Comparison of ENCODE assay signal across 10 cellular contexts in genomic region chr20:44068780-44069191, GRCh38.
DNase-seq lines count a peak whose midpoint lies in the region; ATAC-seq and TF ChIP-seq lines count a peak whose summit lies in the region.
"Had no signal": no experiment of that assay in that cellular context is flagged by ENCODE, and none has a peak within 500 bp of the region (broad histone marks: within the 10 kb centered on the region; RNA-seq: fewer than 3 reads in every experiment).

No MANE protein-coding gene starts in this region.

- H3K9me3 Mint-ChIP-seq in type B pancreatic cell = no peaks in the 10 kb centered on the region

- no peak for ATAC-seq in HG02571 (IDR thresholded peaks at IDR 0.05; ENCODE audit: unreplicated experiment)
- no peak for ATAC-seq in HG03457 (IDR thresholded peaks at IDR 0.05; ENCODE audit: unreplicated experiment)
- ATAC-seq: left lobe of liver had no signal

- H3K4me1 Mint-ChIP-seq in type B pancreatic cell (ENCODE audit: unreplicated experiment) = no peaks in the 10 kb centered on the region

- no peak for TF ChIP-seq POLR2A in NB4 (IDR thresholded peaks at IDR 0.05; ENCODE audit: extremely low read depth, insufficient read length)

- no peaks in the 10 kb centered on the region for H3K9me3 ChIP-seq in duodenal mucosa (ENCODE audit: control insufficient read depth in 1 of 2, low read length in 2 of 2)

- peak overlapping the region; percentile 50 for H3K27ac ChIP-seq in duodenal mucosa (ENCODE audit: low read depth, low read length)

- H3K27me3 Mint-ChIP-seq in type B pancreatic cell = peaks cover 13% of the 10 kb centered on the region
- H3K27me3 Mint-ChIP-seq: brain had no signal

- TF ChIP-seq CTCF in NB4 (IDR thresholded peaks at IDR 0.05; ENCODE audit: low read depth, low read length) (no peak), type B pancreatic cell (conservative IDR thresholded peaks at IDR 0.05) (no peak)

- H3K36me3 Mint-ChIP-seq in type B pancreatic cell = no peaks in the 10 kb centered on the region
- H3K36me3 Mint-ChIP-seq: brain had no signal

- peak; percentile 58 for DNase-seq in activated T-cell treated with anti-CD3 and anti-CD28 coated beads, Interleukin-2, amount 50 U/mL, for 1 hour
- no peak for DNase-seq in activated T-cell treated with anti-CD3 and anti-CD28 coated beads for 4 hours
- DNase-seq in NB4 (ENCODE audit: low read depth) = peak; percentile 78
- peak; percentile 65 for DNase-seq in type B pancreatic cell (ENCODE audit: extremely low spot score, unreplicated experiment)
- no peak for DNase-seq in iPS-NIHi7 (ENCODE audit: extremely low spot score)

- H3K4me3 Mint-ChIP-seq in type B pancreatic cell = no peak overlapping the region
- H3K4me3 Mint-ChIP-seq: brain had no signal

- H3K4me1 ChIP-seq in duodenal mucosa (ENCODE audit: control insufficient read depth in 1 of 2, insufficient read depth in 2 of 2, low read length in 2 of 2) = peaks cover 6 to 14% of the 10 kb centered on the region in 2 donors

- H3K27ac Mint-ChIP-seq in type B pancreatic cell = no peak overlapping the region
- H3K27ac Mint-ChIP-seq: brain had no signal

- H3K27me3 ChIP-seq in duodenal mucosa (ENCODE audit: control insufficient read depth in 1 of 2, insufficient read depth in 2 of 2, low read length in 2 of 2) = no peaks in the 10 kb centered on the region

- no peaks in the 10 kb centered on the region for H3K36me3 ChIP-seq in duodenal mucosa (ENCODE audit: control insufficient read depth in 1 of 2, insufficient read depth in 2 of 2, low read length in 2 of 2)

- peak overlapping the region; percentile 52 for H3K4me3 ChIP-seq in NB4 (ENCODE audit: low read depth, low read length)
- peak overlapping the region in 1 of 2 donors; percentile 3 for H3K4me3 ChIP-seq in duodenal mucosa (ENCODE audit: low read depth in 1 of 2, low read length in 2 of 2)

- peak overlapping the region in 1 of 2 donors; percentile 49 for H3K9ac ChIP-seq in duodenal mucosa (ENCODE audit: low read depth in 1 of 2, low read length in 2 of 2)

Comparison
In these comparisons a context has a peak if more than half of its experiments do, and no peak if none do; other contexts are left out.
1. DNase-seq: peak in activated T-cell treated with anti-CD3 and anti-CD28 coated beads, Interleukin-2, amount 50 U/mL, for 1 hour (single experiment), NB4 (single experiment) and type B pancreatic cell (single experiment); none in activated T-cell treated with anti-CD3 and anti-CD28 coated beads for 4 hours (single experiment) and iPS-NIHi7 (single experiment).